ENCODE assay signal across 1 cellular context in the genomic region with DNA sequence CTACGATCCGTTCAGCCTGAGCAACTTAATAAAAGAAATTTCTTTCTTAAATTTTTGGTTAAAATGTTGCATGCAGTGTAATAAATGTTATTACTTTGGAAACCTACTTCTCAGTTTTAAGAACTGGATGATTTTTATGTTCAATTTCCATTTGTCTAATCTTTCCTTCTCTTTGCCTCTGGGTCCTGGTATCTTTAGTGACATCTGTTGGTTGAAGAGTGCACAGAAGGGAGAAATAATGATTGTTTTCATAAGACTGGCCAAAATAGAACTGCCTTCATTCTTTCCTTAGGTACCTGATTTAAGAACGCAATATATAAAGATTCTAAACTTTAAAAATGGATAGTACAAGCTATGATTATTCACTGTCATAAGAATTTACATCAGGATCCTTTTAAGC.
TF ChIP-seq lines count a peak whose summit lies in the region.

No MANE protein-coding gene starts in this region.

TF ChIP-seq in HepG2, 621 proteins besides CTCF, POLR2A, EP300 and RAD21 (continued from another document):
- TF ChIP-seq ZNF704 (CRISPR knock-in tag; IDR thresholded peaks at IDR 0.05; ENCODE audit: borderline replicate concordance) = no peak
- no peak for TF ChIP-seq MYC (CRISPR knock-in tag; IDR thresholded peaks at IDR 0.05; ENCODE audit: borderline replicate concordance)
- TF ChIP-seq SUZ12 (IDR thresholded peaks at IDR 0.05; ENCODE audit: low read depth, low read length) = no peak
- TF ChIP-seq ZNF383 (CRISPR knock-in tag; IDR thresholded peaks at IDR 0.05; ENCODE audit: borderline replicate concordance) = no peak
- TF ChIP-seq HES4 (CRISPR knock-in tag; IDR thresholded peaks at IDR 0.05; ENCODE audit: borderline replicate concordance) = no peak
- no peak for TF ChIP-seq HDAC1 (CRISPR knock-in tag; IDR thresholded peaks at IDR 0.05)
- TF ChIP-seq ZNF558 (CRISPR knock-in tag; IDR thresholded peaks at IDR 0.05; ENCODE audit: borderline replicate concordance) = no peak
- no peak for TF ChIP-seq RBM39 (IDR thresholded peaks at IDR 0.05; ENCODE audit: low read depth, low read length, poor library complexity, severe bottlenecking)
- TF ChIP-seq RXRB (CRISPR knock-in tag; IDR thresholded peaks at IDR 0.05; ENCODE audit: borderline replicate concordance) = no peak
- no peak for TF ChIP-seq MAF1 (CRISPR knock-in tag; IDR thresholded peaks at IDR 0.05; ENCODE audit: borderline replicate concordance)
TF ChIP-seq in HepG2: peak in this region for 0.
